8 cellular contexts compared by ENCODE assay signal in genomic region chr19:20661150-20661819, GRCh38. TPM values are rescaled to one million over a fixed set of nuclear protein-coding genes. Genes with fewer than 3 reads are reported as not detected.
DNase-seq lines count a peak whose midpoint lies in the region; ATAC-seq lines count a peak whose summit lies in the region.

TSS of gene ZNF626 (minus strand) at chr19:20661571. CDS start at chr19:20661446, 125 bp downstream.

- peaks cover 59% of the 10 kb centered on the region for H3K36me3 Mint-ChIP-seq in dendritic cell treated with granulocyte-macrophage colony-stimulating factor and Interleukin-4, amounts not matched to agents 40 ng/mL and 50 ng/mL, for 4 days (ENCODE audit: low read depth)

- H3K4me3 Mint-ChIP-seq in dendritic cell treated with granulocyte-macrophage colony-stimulating factor and Interleukin-4, amounts not matched to agents 40 ng/mL and 50 ng/mL, for 4 days = peak within 1 kb of the TSS; percentile 87

- H3K27ac Mint-ChIP-seq in dendritic cell treated with granulocyte-macrophage colony-stimulating factor and Interleukin-4, amounts not matched to agents 40 ng/mL and 50 ng/mL, for 4 days = peak within 1 kb of the TSS; percentile 94

- peak; percentile 73 for DNase-seq in COLO668 (lab: John Stamatoyannopoulos, UW; ENCODE audit: unreplicated experiment)
- peak; percentile 86 for DNase-seq in NCI-H187 treated with DMSO at 0.1 percent for 48 hours (lab: John Stamatoyannopoulos, UW)
- peak; percentile 70 to 91 for DNase-seq in activated CD4-positive, alpha-beta T cell treated with anti-CD3 and anti-CD28 coated beads, Interleukin-2, amount 50 U/mL, for 24 hours (ENCODE audit: low read depth in 1 of 2, low spot score in 1 of 2)
- DNase-seq in left colon = peak; percentile 90 to 92
- DNase-seq in stimulated activated CD4-positive, alpha-beta T cell treated with anti-CD3 and anti-CD28 coated beads, Interleukin-15, amount 100 ng/mL, for 24 hours = peak; percentile 93
- DNase-seq in NOMO-1 treated with DMSO at 0.1 percent for 48 hours (lab: John Stamatoyannopoulos, UW; ENCODE audit: unreplicated experiment) = no peak

- ATAC-seq in GM21786 (IDR thresholded peaks at IDR 0.05; ENCODE audit: unreplicated experiment) (peak; percentile 98), left colon (peak; percentile 83)

- H3K4me1 Mint-ChIP-seq in dendritic cell treated with granulocyte-macrophage colony-stimulating factor and Interleukin-4, amounts not matched to agents 40 ng/mL and 50 ng/mL, for 4 days (ENCODE audit: low read depth) = peaks cover 10% of the 10 kb centered on the region

- peaks cover 85% of the 10 kb centered on the region for H3K9me3 Mint-ChIP-seq in dendritic cell treated with granulocyte-macrophage colony-stimulating factor and Interleukin-4, amounts not matched to agents 40 ng/mL and 50 ng/mL, for 4 days

- no peaks in the 10 kb centered on the region for H3K27me3 Mint-ChIP-seq in dendritic cell treated with granulocyte-macrophage colony-stimulating factor and Interleukin-4, amounts not matched to agents 40 ng/mL and 50 ng/mL, for 4 days

- intact Hi-C loops in dendritic cell treated with granulocyte-macrophage colony-stimulating factor and Interleukin-4, amounts not matched to agents 40 ng/mL and 50 ng/mL, for 4 days (cut with micrococcal nuclease) = no loop called here
- intact Hi-C loops in left colon (cut with DNase I, micrococcal nuclease) = no loop called here

RNA-seq across cellular contexts. Expression of gene ZNF626, which starts in this region (rescaled TPM):
- total RNA-seq in left colon = 1 to 10 TPM; 2.2 to 3.1 TPM
